ENCODE assay signal across 16 cellular contexts in the genomic region with DNA sequence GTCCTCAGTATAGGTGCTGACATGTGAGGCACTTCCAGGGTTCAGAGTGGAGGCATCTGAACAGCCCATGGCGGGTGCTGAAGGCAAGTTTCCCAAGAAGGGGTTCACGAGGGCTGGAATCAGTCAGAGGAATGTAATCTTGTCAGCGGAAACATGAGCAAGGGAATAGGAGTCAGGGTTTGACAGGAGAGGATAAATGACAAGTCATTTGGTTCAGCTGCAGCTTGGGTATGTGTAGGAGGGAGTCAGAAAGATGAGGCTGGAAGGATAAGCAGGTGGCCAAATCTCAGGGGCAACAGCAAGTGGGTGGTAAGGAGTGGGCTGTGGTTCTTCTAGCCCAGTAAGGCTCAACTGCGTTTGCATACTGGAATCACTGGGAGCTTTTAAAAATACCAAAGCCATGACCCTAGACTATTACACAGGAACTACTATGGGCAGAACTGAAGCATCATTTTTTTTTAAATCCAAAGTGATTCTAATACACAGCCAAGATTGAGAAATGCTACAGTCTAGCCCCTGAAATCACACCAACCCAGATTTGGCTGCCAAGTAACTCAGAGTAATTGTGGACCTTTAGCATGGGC. TPM values are rescaled to one million over a fixed set of nuclear protein-coding genes. Genes with fewer than 3 reads are reported as not detected.
A peak's percentile ranks its signal among the peaks of the same experiment; 100 is the strongest.
DNase-seq lines count a peak whose midpoint lies in the region; ATAC-seq, FAIRE-seq and TF ChIP-seq lines count a peak whose summit lies in the region.
"Had no signal": no experiment of that assay in that cellular context is flagged by ENCODE, and none has a peak within 500 bp of the region (broad histone marks: within the 10 kb centered on the region; RNA-seq: fewer than 3 reads in every experiment).

No MANE protein-coding gene starts in this region.

- DNase-seq in Caco-2 (peak in 1 of 2 experiments; percentile 41), amniotic epithelial cell (ENCODE audit: low read depth) (peak; percentile 100), keratinocyte (ENCODE audit: low read depth, low spot score) (no peak), activated gamma-delta T cell (lab: John Stamatoyannopoulos, UW) (no peak), endodermal cell (no peak)
- DNase-seq in stimulated activated naive CD8-positive, alpha-beta T cell treated with anti-CD3 and anti-CD28 coated beads, Interleukin-15, amount 100 ng/mL, for 72 hours = no peak
- DNase-seq: activated CD8-positive, alpha-beta T cell treated with anti-CD3 and anti-CD28 coated beads, Interleukin-2, amount 10 ng/mL, durations not matched to agents 7 days and 5 days; activated naive CD8-positive, alpha-beta T cell treated with anti-CD3 and anti-CD28 coated beads, Interleukin-2, amount 50 U/mL, for 24 hours; C1 segment of cervical spinal cord; effector memory CD4-positive, alpha-beta T cell; NCI-H146; sigmoid colon; T-helper 2 cell; upper lobe of left lung had no signal

- no peaks in the 10 kb centered on the region for H3K9me1 ChIP-seq in keratinocyte (ENCODE audit: control insufficient read depth, extremely low read depth, insufficient read depth, low read length)

- H3K27me3 Mint-ChIP-seq in Caco-2 (ENCODE audit: insufficient read depth, unreplicated experiment) (no peaks in the 10 kb centered on the region), endodermal cell (ENCODE audit: insufficient read depth) (no peaks in the 10 kb centered on the region)
- H3K27me3 Mint-ChIP-seq in stimulated activated naive CD8-positive, alpha-beta T cell treated with anti-CD3 and anti-CD28 coated beads, Interleukin-15, amount 100 ng/mL, for 72 hours = no peaks in the 10 kb centered on the region
- H3K27me3 Mint-ChIP-seq: activated naive CD8-positive, alpha-beta T cell treated with anti-CD3 and anti-CD28 coated beads, Interleukin-2, amount 50 U/mL, for 24 hours had no signal

- H3K9me3 ChIP-seq in Caco-2 = no peaks in the 10 kb centered on the region
- H3K9me3 ChIP-seq in keratinocyte (ENCODE audit: control insufficient read depth, low read depth, low read length) = no peaks in the 10 kb centered on the region
- H3K9me3 ChIP-seq in endodermal cell (ENCODE audit: control insufficient read depth, low read length) = peaks cover 41% of the 10 kb centered on the region
- H3K9me3 ChIP-seq: sigmoid colon, upper lobe of left lung had no signal

- H3K27ac Mint-ChIP-seq in Caco-2 (ENCODE audit: unreplicated experiment) (peak overlapping the region; percentile 24), endodermal cell (no peak overlapping the region)
- no peak overlapping the region for H3K27ac Mint-ChIP-seq in stimulated activated naive CD8-positive, alpha-beta T cell treated with anti-CD3 and anti-CD28 coated beads, Interleukin-15, amount 100 ng/mL, for 72 hours
- H3K27ac Mint-ChIP-seq: activated CD8-positive, alpha-beta T cell treated with anti-CD3 and anti-CD28 coated beads, Interleukin-2, amount 10 ng/mL, durations not matched to agents 7 days and 5 days; activated naive CD8-positive, alpha-beta T cell treated with anti-CD3 and anti-CD28 coated beads, Interleukin-2, amount 50 U/mL, for 24 hours had no signal

- no peaks in the 10 kb centered on the region for H3K9me3 Mint-ChIP-seq in Caco-2 (ENCODE audit: unreplicated experiment)
- peaks cover 0 to 7% of the 10 kb centered on the region in 2 donors for H3K9me3 Mint-ChIP-seq in stimulated activated naive CD8-positive, alpha-beta T cell treated with anti-CD3 and anti-CD28 coated beads, Interleukin-15, amount 100 ng/mL, for 72 hours
- peaks cover 24% of the 10 kb centered on the region for H3K9me3 Mint-ChIP-seq in endodermal cell

- TF ChIP-seq CTCF in Caco-2 (IDR thresholded peaks at IDR 0.05; ENCODE audit: insufficient read depth in 1 of 2, low read depth in 1 of 2, low read length in 1 of 2, severe bottlenecking in 1 of 2, unreplicated experiment in 1 of 2) (no peak), keratinocyte (optimal IDR thresholded peaks at IDR 0.05 in 1 of 3, IDR thresholded peaks at IDR 0.05 in 1 of 3, conservative IDR thresholded peaks at IDR 0.05 in 1 of 3; ENCODE audit: extremely low read depth in 1 of 3, insufficient read depth in 2 of 3, low read length in 3 of 3) (no peak), endodermal cell (conservative IDR thresholded peaks at IDR 0.05) (no peak)

- H3K27me3 ChIP-seq in Caco-2 (replicated peaks; ENCODE audit: control insufficient read depth, insufficient read depth, low read length) (no peaks in the 10 kb centered on the region), keratinocyte (ENCODE audit: control insufficient read depth, extremely low read depth, insufficient read depth, low read length) (no peaks in the 10 kb centered on the region), endodermal cell (ENCODE audit: control insufficient read depth, insufficient read depth, low read length, poor library complexity, severe bottlenecking) (no peaks in the 10 kb centered on the region)
- H3K27me3 ChIP-seq: sigmoid colon, upper lobe of left lung had no signal

- FAIRE-seq in keratinocyte (lab: Jason Lieb, UNC) = no peak

- no peak overlapping the region for H3K9ac ChIP-seq in keratinocyte (ENCODE audit: control insufficient read depth, extremely low read depth, insufficient read depth, low read length)
- no peak overlapping the region for H3K9ac ChIP-seq in endodermal cell (ENCODE audit: extremely low read depth, low read length, poor library complexity, severe bottlenecking)

- BruUV-seq in Caco-2 (replicated peaks; lab: Mats Ljungman, UMichigan) = no TSS peak

- peaks cover 61% of the 10 kb centered on the region for H3K4me1 ChIP-seq in Caco-2
- H3K4me1 ChIP-seq in keratinocyte (ENCODE audit: control insufficient read depth, extremely low read depth, insufficient read depth, low read length) = peaks cover 8% of the 10 kb centered on the region
- no peaks in the 10 kb centered on the region for H3K4me1 ChIP-seq in endodermal cell (ENCODE audit: control insufficient read depth, insufficient read depth, low read length)
- H3K4me1 ChIP-seq: sigmoid colon, upper lobe of left lung had no signal

- POLR2A ChIA-PET in Caco-2 (lab: Charles Lee) = no interaction called here

- peak; percentile 72 for ATAC-seq in HG02884 (IDR thresholded peaks at IDR 0.05; ENCODE audit: unreplicated experiment)
- no peak for ATAC-seq in stimulated activated naive CD8-positive, alpha-beta T cell treated with anti-CD3 and anti-CD28 coated beads, Interleukin-15, amount 100 ng/mL, for 72 hours
- ATAC-seq in GM19023 (IDR thresholded peaks at IDR 0.05; ENCODE audit: unreplicated experiment) = no peak
- ATAC-seq: activated CD8-positive, alpha-beta T cell treated with anti-CD3 and anti-CD28 coated beads, Interleukin-2, amount 10 ng/mL, durations not matched to agents 7 days and 5 days; activated naive CD8-positive, alpha-beta T cell treated with anti-CD3 and anti-CD28 coated beads, Interleukin-2, amount 50 U/mL, for 24 hours had no signal

- intact Hi-C loops in Caco-2 (cut with micrococcal nuclease; ENCODE audit: unreplicated experiment) = no loop called here

- no peak overlapping the region for H2AFZ ChIP-seq in keratinocyte (ENCODE audit: control insufficient read depth, low read length)

- H3K79me2 ChIP-seq in keratinocyte (ENCODE audit: control insufficient read depth, insufficient read depth, low read length) = no peaks in the 10 kb centered on the region

- H3K4me1 Mint-ChIP-seq in Caco-2 (ENCODE audit: low read depth, unreplicated experiment) (peaks cover 48% of the 10 kb centered on the region), endodermal cell (no peaks in the 10 kb centered on the region)
- no peaks in the 10 kb centered on the region for H3K4me1 Mint-ChIP-seq in stimulated activated naive CD8-positive, alpha-beta T cell treated with anti-CD3 and anti-CD28 coated beads, Interleukin-15, amount 100 ng/mL, for 72 hours

- H3K27ac ChIP-seq in keratinocyte (ENCODE audit: control insufficient read depth, insufficient read depth, low read length) (peak overlapping the region; percentile 36), endodermal cell (ENCODE audit: low read depth, low read length) (no peak overlapping the region)
- H3K27ac ChIP-seq: sigmoid colon, upper lobe of left lung had no signal

- CTCF ChIA-PET in Caco-2 (lab: Charles Lee) = no interaction called here

- WGBS in endodermal cell (ENCODE audit: insufficient coverage in 1 of 2, insufficient read length in 1 of 2), 2 experiments = 66 to 71% methylated on average over 4 of the region's 4 CpGs

- H3K4me3 ChIP-seq in Caco-2 (ENCODE audit: low read depth, low read length) (no peak overlapping the region), keratinocyte (ENCODE audit: control insufficient read depth in 2 of 3, extremely low read depth in 1 of 3, insufficient read depth in 2 of 3, low read depth in 1 of 3, low read length in 3 of 3) (no peak overlapping the region), endodermal cell (ENCODE audit: low read length) (no peak overlapping the region)
- H3K4me3 ChIP-seq: sigmoid colon, upper lobe of left lung had no signal

- no peaks in the 10 kb centered on the region for H4K20me1 ChIP-seq in keratinocyte (ENCODE audit: control insufficient read depth, extremely low read depth, insufficient read depth, low read length)

- dilution Hi-C loops in keratinocyte (cut with MboI; ENCODE audit: extremely low pct_ligation_motif_present, low sequenced_read_pairs) = no loop called here

- H3K4me3 Mint-ChIP-seq in Caco-2 (ENCODE audit: unreplicated experiment) = no peak overlapping the region
- no peak overlapping the region for H3K4me3 Mint-ChIP-seq in stimulated activated naive CD8-positive, alpha-beta T cell treated with anti-CD3 and anti-CD28 coated beads, Interleukin-15, amount 100 ng/mL, for 72 hours
- H3K4me3 Mint-ChIP-seq in endodermal cell = no peak overlapping the region
- H3K4me3 Mint-ChIP-seq: activated CD8-positive, alpha-beta T cell treated with anti-CD3 and anti-CD28 coated beads, Interleukin-2, amount 10 ng/mL, durations not matched to agents 7 days and 5 days; activated naive CD8-positive, alpha-beta T cell treated with anti-CD3 and anti-CD28 coated beads, Interleukin-2, amount 50 U/mL, for 24 hours had no signal

- H3K36me3 Mint-ChIP-seq in Caco-2 (ENCODE audit: insufficient read depth, unreplicated experiment) = no peaks in the 10 kb centered on the region
- H3K36me3 Mint-ChIP-seq in endodermal cell (ENCODE audit: low read depth) = peaks cover 7% of the 10 kb centered on the region

- H3K36me3 ChIP-seq in Caco-2 (ENCODE audit: control insufficient read depth, insufficient read depth, low read length) (no peaks in the 10 kb centered on the region), keratinocyte (ENCODE audit: control insufficient read depth in 2 of 2, extremely low read depth in 1 of 2, insufficient read depth in 2 of 2, low read length in 2 of 2) (no peaks in the 10 kb centered on the region), endodermal cell (ENCODE audit: control insufficient read depth, insufficient read depth, low read length) (no peaks in the 10 kb centered on the region)
- H3K36me3 ChIP-seq: sigmoid colon, upper lobe of left lung had no signal

- H3K4me2 ChIP-seq in keratinocyte (ENCODE audit: control insufficient read depth, extremely low read depth, insufficient read depth, low read depth, low read length) = peak overlapping the region; percentile 22

RNA-seq across cellular contexts. Expression of gene NAB1, which starts 41.8 kb away (rescaled TPM):
- total RNA-seq in Caco-2 (2022) = 87.9 and 88.1 TPM in 2 replicates
- 10.7 to 24.3 TPM (median 21.6 TPM) in 3 replicates for polyA plus RNA-seq in keratinocyte
- 21.8 TPM for polyA plus RNA-seq in keratinocyte (2011; ENCODE audit: low read depth)
- polyA plus RNA-seq in keratinocyte (2011; cell fraction: cytosol; rRNA removed) = 11.1 and 17.6 TPM in 2 replicates
- polyA plus RNA-seq in keratinocyte (2011; cell fraction: nucleus; rRNA removed) = 24.7 and 34.3 TPM in 2 replicates
- 11.5 and 14.0 TPM in 2 replicates for polyA plus RNA-seq in keratinocyte (2012; ENCODE audit: low replicate concordance)
- polyA minus RNA-seq in keratinocyte = 13.7 to 31.7 TPM (median 30.7 TPM) in 3 replicates
- 21.3 TPM for polyA minus RNA-seq in keratinocyte (2011; cell fraction: cytosol; rRNA and poly(A)+ RNA removed)
- polyA minus RNA-seq in keratinocyte (2011; cell fraction: nucleus; rRNA and poly(A)+ RNA removed) = 11.8 and 28.2 TPM in 2 replicates
- 10 to 100 TPM; 21.7 to 36.1 TPM for total RNA-seq in endodermal cell
- 41.1 TPM for polyA plus RNA-seq in endodermal cell (2013, experiment 1 of 2)
- 42.3 TPM for polyA plus RNA-seq in endodermal cell (2013, experiment 2 of 2)
